8 cellular contexts compared by ENCODE assay signal in the genomic region with DNA sequence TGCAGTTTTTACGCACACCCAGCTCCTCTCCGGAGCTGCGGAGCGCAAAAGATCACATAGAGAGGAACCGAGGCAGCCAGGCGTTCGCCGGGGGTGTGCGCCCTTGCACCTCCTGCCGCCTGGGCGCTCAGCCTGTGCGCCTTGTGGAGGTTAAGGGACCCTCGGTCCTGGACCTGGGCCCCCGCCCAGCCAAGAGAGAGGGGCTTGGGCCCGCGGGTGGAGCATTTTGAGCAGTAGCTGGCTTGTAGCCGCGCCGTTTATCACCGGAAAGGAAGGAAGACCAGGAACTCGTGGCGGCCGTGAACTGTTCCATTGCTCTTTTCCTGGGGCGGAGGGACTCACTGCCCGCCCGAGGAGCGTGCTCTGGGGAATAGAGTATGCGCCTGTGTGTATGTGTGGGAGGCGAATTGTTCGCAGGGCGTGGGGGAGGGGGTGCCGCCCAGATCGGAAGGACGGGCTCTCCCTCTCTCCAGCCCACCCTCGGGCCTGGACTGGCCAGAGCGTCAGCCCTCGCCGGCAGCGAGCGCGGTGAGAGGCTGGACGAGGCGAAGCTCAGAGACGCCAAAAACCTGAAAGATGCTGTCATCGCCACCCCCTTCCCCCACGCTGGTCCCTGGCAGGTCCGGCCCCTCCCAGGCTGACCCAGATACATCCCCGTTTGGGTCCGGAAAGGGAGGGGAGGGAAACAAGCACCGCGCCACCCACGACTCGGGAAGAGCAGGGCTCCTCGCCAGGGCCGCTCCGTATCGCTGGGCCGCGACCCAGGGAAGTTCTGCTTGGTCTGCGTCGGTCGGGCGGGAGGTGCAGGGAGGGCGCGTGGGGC. TPM values are rescaled to one million over a fixed set of nuclear protein-coding genes. Genes with fewer than 3 reads are reported as not detected.
DNase-seq lines count a peak whose midpoint lies in the region; ATAC-seq and TF ChIP-seq lines count a peak whose summit lies in the region.

No MANE protein-coding gene starts in this region.

- peak overlapping the region; percentile 57 for H3K27ac ChIP-seq in AG04450 (ENCODE audit: low read depth, low read length)
- H3K27ac ChIP-seq in mucosa of rectum (ENCODE audit: low read depth in 2 of 2, low read length in 2 of 2) = no peak overlapping the region

- CTCF ChIA-PET in AG04450 (lab: Charles Lee) = interaction anchor here (1.0 to 3.9 kb wide), 2 partner anchors 111 to 135 kb away, joined by 3 to 12 read pairs; no protein-coding TSS in a partner anchor

- POLR2A ChIA-PET in AG04450 (lab: Yijun Ruan, JAX) = interaction anchor here (0.9 to 1.1 kb wide), 4 partner anchors 73 to 105 kb away, joined by 3 to 9 read pairs (median 4); no protein-coding TSS in a partner anchor

- H3K4me1 ChIP-seq in mucosa of rectum (ENCODE audit: control insufficient read depth in 2 of 2, insufficient read depth in 2 of 2, low read length in 2 of 2) = no peaks in the 10 kb centered on the region

- H3K9ac ChIP-seq in mucosa of rectum (ENCODE audit: low read depth in 1 of 2, low read length in 2 of 2) = no peak overlapping the region

- H3K4me3 ChIP-seq in AG04450 (ENCODE audit: low read depth, low read length) (peak overlapping the region; percentile 62), epithelial cell of proximal tubule (ENCODE audit: low read depth, low read length) (peak overlapping the region; percentile 54), mucosa of rectum (ENCODE audit: low read length in 2 of 2) (peak overlapping the region; percentile 0 to 16)

- ATAC-seq in HG03469 (IDR thresholded peaks at IDR 0.05; ENCODE audit: unreplicated experiment) = no peak

- peak; percentile 56 for DNase-seq in AG04450 (ENCODE audit: low read depth, low spot score)
- peak; percentile 45 for DNase-seq in M059J (ENCODE audit: low read depth)
- DNase-seq in epithelial cell of proximal tubule (ENCODE audit: low read depth) = peak; percentile 12
- no peak for DNase-seq in dedifferentiated amniotic fluid mesenchymal stem cell (ENCODE audit: extremely low spot score)
- no peak for DNase-seq in activated CD8-positive, alpha-beta memory T cell treated with anti-CD3 and anti-CD28 coated beads, Interleukin-2, amount 50 U/mL, for 48 hours
- no peak for DNase-seq in NCI-H128 (lab: John Stamatoyannopoulos, UW; ENCODE audit: unreplicated experiment)

- H3K27me3 ChIP-seq in AG04450 (ENCODE audit: control insufficient read depth, insufficient read depth, low read length) = peaks cover 27% of the 10 kb centered on the region
- H3K27me3 ChIP-seq in mucosa of rectum (ENCODE audit: control insufficient read depth in 2 of 2, insufficient read depth in 2 of 2, low read length in 2 of 2) = peaks cover 20 to 31% of the 10 kb centered on the region in 2 donors

- H3K36me3 ChIP-seq in mucosa of rectum (ENCODE audit: control insufficient read depth in 2 of 2, insufficient read depth in 2 of 2, low read length in 2 of 2) = no peaks in the 10 kb centered on the region

- peaks cover 10% of the 10 kb centered on the region for H3K9me3 ChIP-seq in AG04450 (ENCODE audit: control insufficient read depth, insufficient read depth, low read length)
- peaks cover 0 to 3% of the 10 kb centered on the region in 2 donors for H3K9me3 ChIP-seq in mucosa of rectum (ENCODE audit: control insufficient read depth in 2 of 2, low read length in 2 of 2)

- TF ChIP-seq CTCF in AG04450 (IDR thresholded peaks at IDR 0.05; ENCODE audit: low read depth, low read length) = no peak
- TF ChIP-seq CTCF in epithelial cell of proximal tubule (conservative IDR thresholded peaks at IDR 0.05; ENCODE audit: low read depth, low read length) = no peak

RNA-seq across cellular contexts. Expression of a gene that starts 1.2 kb away (rescaled TPM):
- polyA plus RNA-seq in AG04450 (2011; rRNA removed) = 24.4 and 27.0 TPM in 2 replicates
- 23.5 and 34.4 TPM in 2 replicates for polyA minus RNA-seq in AG04450 (2011; rRNA and poly(A)+ RNA removed)
- 0.20 and 0.44 TPM in 2 replicates for total RNA-seq in M059J (2014; rRNA removed; shearing (Covaris generic))
- not detected in 2 replicates for total RNA-seq in epithelial cell of proximal tubule

Comparison
In these comparisons a context has a peak if more than half of its experiments do, and no peak if none do; other contexts are left out.
1. DNase-seq: peak in AG04450 (single experiment), M059J (single experiment) and epithelial cell of proximal tubule (single experiment); none in dedifferentiated amniotic fluid mesenchymal stem cell (single experiment), activated CD8-positive, alpha-beta memory T cell treated with anti-CD3 and anti-CD28 coated beads, Interleukin-2, amount 50 U/mL, for 48 hours (single experiment) and NCI-H128 (single experiment).
2. H3K4me3 ChIP-seq: peak in every context shown above with its lines; median percentile 62 in AG04450; 54 in epithelial cell of proximal tubule; 8 in mucosa of rectum.